12 cellular contexts compared by ENCODE assay signal in genomic region chr1:55868026-55868425, GRCh38.
DNase-seq lines count a peak whose midpoint lies in the region; ATAC-seq, FAIRE-seq and TF ChIP-seq lines count a peak whose summit lies in the region.
"Had no signal": no experiment of that assay in that cellular context is flagged by ENCODE, and none has a peak within 500 bp of the region (broad histone marks: within the 10 kb centered on the region; RNA-seq: fewer than 3 reads in every experiment).

No MANE protein-coding gene starts in this region.

- H3K4me3 ChIP-seq in epithelial cell of proximal tubule (ENCODE audit: low read depth, low read length) (no peak overlapping the region), gastrocnemius medialis (no peak overlapping the region)

- no peaks in the 10 kb centered on the region for H3K36me3 ChIP-seq in gastrocnemius medialis

- no peaks in the 10 kb centered on the region for H3K9me3 ChIP-seq in gastrocnemius medialis

- peak; percentile 29 for TF ChIP-seq CTCF in epithelial cell of proximal tubule (conservative IDR thresholded peaks at IDR 0.05; ENCODE audit: low read depth, low read length)
- peak in 1 of 5 experiments; percentile 16 for TF ChIP-seq CTCF in gastrocnemius medialis (IDR thresholded peaks at IDR 0.05 in 4 of 5, conservative IDR thresholded peaks at IDR 0.05 in 1 of 5)

- H3K27ac ChIP-seq in gastrocnemius medialis: peak overlapping the region in 1 of 4 donors; percentile 49
- H3K27ac ChIP-seq: epithelial cell of prostate had no signal

- intact Hi-C loops in gastrocnemius medialis (cut with DNase I; ENCODE audit: low total_unique reads): no loop called here

- peaks cover 5 to 32% of the 10 kb centered on the region in 2 donors for H3K4me1 ChIP-seq in gastrocnemius medialis

- no peak overlapping the region for H3K27ac Mint-ChIP-seq in activated naive CD8-positive, alpha-beta T cell treated with anti-CD3 and anti-CD28 coated beads for 36 hours
- H3K27ac Mint-ChIP-seq: activated naive CD4-positive, alpha-beta T cell treated with anti-CD3 and anti-CD28 coated beads, Interleukin-2, amount 10 ng/mL, durations not matched to agents 7 days and 5 days had no signal

- H3K9me3 Mint-ChIP-seq in activated naive CD8-positive, alpha-beta T cell treated with anti-CD3 and anti-CD28 coated beads for 36 hours: no peaks in the 10 kb centered on the region
- H3K9me3 Mint-ChIP-seq: activated naive CD4-positive, alpha-beta T cell treated with anti-CD3 and anti-CD28 coated beads, Interleukin-2, amount 10 ng/mL, durations not matched to agents 7 days and 5 days had no signal

- H3K36me3 Mint-ChIP-seq in activated naive CD8-positive, alpha-beta T cell treated with anti-CD3 and anti-CD28 coated beads for 36 hours: no peaks in the 10 kb centered on the region
- H3K36me3 Mint-ChIP-seq: activated naive CD4-positive, alpha-beta T cell treated with anti-CD3 and anti-CD28 coated beads, Interleukin-2, amount 10 ng/mL, durations not matched to agents 7 days and 5 days had no signal

- peaks cover 3% of the 10 kb centered on the region for H3K27me3 Mint-ChIP-seq in activated naive CD8-positive, alpha-beta T cell treated with anti-CD3 and anti-CD28 coated beads for 36 hours
- H3K27me3 Mint-ChIP-seq: activated naive CD4-positive, alpha-beta T cell treated with anti-CD3 and anti-CD28 coated beads, Interleukin-2, amount 10 ng/mL, durations not matched to agents 7 days and 5 days had no signal

- H3K4me3 Mint-ChIP-seq in activated naive CD8-positive, alpha-beta T cell treated with anti-CD3 and anti-CD28 coated beads for 36 hours: no peak overlapping the region
- H3K4me3 Mint-ChIP-seq: activated naive CD4-positive, alpha-beta T cell treated with anti-CD3 and anti-CD28 coated beads, Interleukin-2, amount 10 ng/mL, durations not matched to agents 7 days and 5 days had no signal

- no peak for FAIRE-seq in GM19239 (lab: Jason Lieb, UNC)
- FAIRE-seq: A204.1 had no signal

- TF ChIP-seq POLR2A in gastrocnemius medialis (IDR thresholded peaks at IDR 0.05): no peak

- peak; percentile 60 to 90 for ATAC-seq in gastrocnemius medialis

- no peaks in the 10 kb centered on the region for H3K27me3 ChIP-seq in gastrocnemius medialis

- in situ Hi-C loops in gastrocnemius medialis (cut with MboI; ENCODE audit: low sequenced_read_pairs in 4 of 4): no loop called here

- H3K4me1 Mint-ChIP-seq in activated naive CD8-positive, alpha-beta T cell treated with anti-CD3 and anti-CD28 coated beads for 36 hours: no peaks in the 10 kb centered on the region
- H3K4me1 Mint-ChIP-seq: activated naive CD4-positive, alpha-beta T cell treated with anti-CD3 and anti-CD28 coated beads, Interleukin-2, amount 10 ng/mL, durations not matched to agents 7 days and 5 days had no signal

- DNase-seq in NCI-H1092 treated with DMSO at 0.1 percent for 48 hours (lab: John Stamatoyannopoulos, UW) (peak; percentile 36), NCI-H1092 (lab: John Stamatoyannopoulos, UW) (no peak), NCI-H526 (lab: John Stamatoyannopoulos, UW) (peak; percentile 29 to 49), epithelial cell of proximal tubule (ENCODE audit: low read depth) (no peak), gastrocnemius medialis (no peak), GM19239 (ENCODE audit: insufficient read length, low spot score) (no peak)
- DNase-seq in activated effector memory CD4-positive, alpha-beta T cell treated with Interleukin-2 at 50 U/mL for 16 hours: no peak
- no peak for DNase-seq in activated naive CD8-positive, alpha-beta T cell treated with anti-CD3 and anti-CD28 coated beads for 36 hours
- DNase-seq: activated CD4-positive, CD25-positive, alpha-beta regulatory T cell treated with anti-CD3 and anti-CD28 coated beads, Interleukin-2, amount 50 U/mL, for 72 hours; activated naive CD4-positive, alpha-beta T cell treated with anti-CD3 and anti-CD28 coated beads, Interleukin-2, amount 10 ng/mL, durations not matched to agents 7 days and 5 days had no signal

Comparison
In these comparisons a context has a peak if more than half of its experiments do, and no peak if none do; other contexts are left out.
1. DNase-seq: peak in NCI-H1092 treated with DMSO at 0.1 percent for 48 hours (single experiment) and NCI-H526 (2 of 2); none in NCI-H1092 (single experiment), epithelial cell of proximal tubule (single experiment), gastrocnemius medialis (0 of 2), activated effector memory CD4-positive, alpha-beta T cell treated with Interleukin-2 at 50 U/mL for 16 hours (single experiment), activated naive CD8-positive, alpha-beta T cell treated with anti-CD3 and anti-CD28 coated beads for 36 hours (single experiment) and GM19239 (single experiment).